In the genomic region with DNA sequence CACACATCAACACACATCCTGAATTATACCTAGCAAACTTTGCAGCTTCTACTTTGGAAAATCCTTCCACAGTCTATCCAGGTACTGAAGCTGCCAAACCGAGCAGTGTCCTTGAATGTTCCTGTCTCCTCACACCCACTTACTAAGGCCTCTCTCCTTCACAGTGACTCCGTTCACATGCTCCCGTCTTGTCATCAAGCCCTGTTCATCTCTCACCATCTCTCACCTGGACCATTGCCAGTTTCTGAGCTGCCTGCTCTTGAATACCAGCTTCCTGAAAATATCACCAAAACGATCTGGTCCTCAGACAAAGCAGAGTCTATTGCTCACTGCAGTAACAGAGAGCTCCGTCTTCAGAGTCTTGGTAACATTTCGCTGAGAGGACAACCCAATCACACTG, we compare ENCODE assay signal across 1 cellular context.
TF ChIP-seq lines count a peak whose summit lies in the region.

No MANE protein-coding gene starts in this region.

TF ChIP-seq in H1, 55 proteins besides CTCF, POLR2A, EP300 and RAD21:
- TF ChIP-seq, protein P1, sequence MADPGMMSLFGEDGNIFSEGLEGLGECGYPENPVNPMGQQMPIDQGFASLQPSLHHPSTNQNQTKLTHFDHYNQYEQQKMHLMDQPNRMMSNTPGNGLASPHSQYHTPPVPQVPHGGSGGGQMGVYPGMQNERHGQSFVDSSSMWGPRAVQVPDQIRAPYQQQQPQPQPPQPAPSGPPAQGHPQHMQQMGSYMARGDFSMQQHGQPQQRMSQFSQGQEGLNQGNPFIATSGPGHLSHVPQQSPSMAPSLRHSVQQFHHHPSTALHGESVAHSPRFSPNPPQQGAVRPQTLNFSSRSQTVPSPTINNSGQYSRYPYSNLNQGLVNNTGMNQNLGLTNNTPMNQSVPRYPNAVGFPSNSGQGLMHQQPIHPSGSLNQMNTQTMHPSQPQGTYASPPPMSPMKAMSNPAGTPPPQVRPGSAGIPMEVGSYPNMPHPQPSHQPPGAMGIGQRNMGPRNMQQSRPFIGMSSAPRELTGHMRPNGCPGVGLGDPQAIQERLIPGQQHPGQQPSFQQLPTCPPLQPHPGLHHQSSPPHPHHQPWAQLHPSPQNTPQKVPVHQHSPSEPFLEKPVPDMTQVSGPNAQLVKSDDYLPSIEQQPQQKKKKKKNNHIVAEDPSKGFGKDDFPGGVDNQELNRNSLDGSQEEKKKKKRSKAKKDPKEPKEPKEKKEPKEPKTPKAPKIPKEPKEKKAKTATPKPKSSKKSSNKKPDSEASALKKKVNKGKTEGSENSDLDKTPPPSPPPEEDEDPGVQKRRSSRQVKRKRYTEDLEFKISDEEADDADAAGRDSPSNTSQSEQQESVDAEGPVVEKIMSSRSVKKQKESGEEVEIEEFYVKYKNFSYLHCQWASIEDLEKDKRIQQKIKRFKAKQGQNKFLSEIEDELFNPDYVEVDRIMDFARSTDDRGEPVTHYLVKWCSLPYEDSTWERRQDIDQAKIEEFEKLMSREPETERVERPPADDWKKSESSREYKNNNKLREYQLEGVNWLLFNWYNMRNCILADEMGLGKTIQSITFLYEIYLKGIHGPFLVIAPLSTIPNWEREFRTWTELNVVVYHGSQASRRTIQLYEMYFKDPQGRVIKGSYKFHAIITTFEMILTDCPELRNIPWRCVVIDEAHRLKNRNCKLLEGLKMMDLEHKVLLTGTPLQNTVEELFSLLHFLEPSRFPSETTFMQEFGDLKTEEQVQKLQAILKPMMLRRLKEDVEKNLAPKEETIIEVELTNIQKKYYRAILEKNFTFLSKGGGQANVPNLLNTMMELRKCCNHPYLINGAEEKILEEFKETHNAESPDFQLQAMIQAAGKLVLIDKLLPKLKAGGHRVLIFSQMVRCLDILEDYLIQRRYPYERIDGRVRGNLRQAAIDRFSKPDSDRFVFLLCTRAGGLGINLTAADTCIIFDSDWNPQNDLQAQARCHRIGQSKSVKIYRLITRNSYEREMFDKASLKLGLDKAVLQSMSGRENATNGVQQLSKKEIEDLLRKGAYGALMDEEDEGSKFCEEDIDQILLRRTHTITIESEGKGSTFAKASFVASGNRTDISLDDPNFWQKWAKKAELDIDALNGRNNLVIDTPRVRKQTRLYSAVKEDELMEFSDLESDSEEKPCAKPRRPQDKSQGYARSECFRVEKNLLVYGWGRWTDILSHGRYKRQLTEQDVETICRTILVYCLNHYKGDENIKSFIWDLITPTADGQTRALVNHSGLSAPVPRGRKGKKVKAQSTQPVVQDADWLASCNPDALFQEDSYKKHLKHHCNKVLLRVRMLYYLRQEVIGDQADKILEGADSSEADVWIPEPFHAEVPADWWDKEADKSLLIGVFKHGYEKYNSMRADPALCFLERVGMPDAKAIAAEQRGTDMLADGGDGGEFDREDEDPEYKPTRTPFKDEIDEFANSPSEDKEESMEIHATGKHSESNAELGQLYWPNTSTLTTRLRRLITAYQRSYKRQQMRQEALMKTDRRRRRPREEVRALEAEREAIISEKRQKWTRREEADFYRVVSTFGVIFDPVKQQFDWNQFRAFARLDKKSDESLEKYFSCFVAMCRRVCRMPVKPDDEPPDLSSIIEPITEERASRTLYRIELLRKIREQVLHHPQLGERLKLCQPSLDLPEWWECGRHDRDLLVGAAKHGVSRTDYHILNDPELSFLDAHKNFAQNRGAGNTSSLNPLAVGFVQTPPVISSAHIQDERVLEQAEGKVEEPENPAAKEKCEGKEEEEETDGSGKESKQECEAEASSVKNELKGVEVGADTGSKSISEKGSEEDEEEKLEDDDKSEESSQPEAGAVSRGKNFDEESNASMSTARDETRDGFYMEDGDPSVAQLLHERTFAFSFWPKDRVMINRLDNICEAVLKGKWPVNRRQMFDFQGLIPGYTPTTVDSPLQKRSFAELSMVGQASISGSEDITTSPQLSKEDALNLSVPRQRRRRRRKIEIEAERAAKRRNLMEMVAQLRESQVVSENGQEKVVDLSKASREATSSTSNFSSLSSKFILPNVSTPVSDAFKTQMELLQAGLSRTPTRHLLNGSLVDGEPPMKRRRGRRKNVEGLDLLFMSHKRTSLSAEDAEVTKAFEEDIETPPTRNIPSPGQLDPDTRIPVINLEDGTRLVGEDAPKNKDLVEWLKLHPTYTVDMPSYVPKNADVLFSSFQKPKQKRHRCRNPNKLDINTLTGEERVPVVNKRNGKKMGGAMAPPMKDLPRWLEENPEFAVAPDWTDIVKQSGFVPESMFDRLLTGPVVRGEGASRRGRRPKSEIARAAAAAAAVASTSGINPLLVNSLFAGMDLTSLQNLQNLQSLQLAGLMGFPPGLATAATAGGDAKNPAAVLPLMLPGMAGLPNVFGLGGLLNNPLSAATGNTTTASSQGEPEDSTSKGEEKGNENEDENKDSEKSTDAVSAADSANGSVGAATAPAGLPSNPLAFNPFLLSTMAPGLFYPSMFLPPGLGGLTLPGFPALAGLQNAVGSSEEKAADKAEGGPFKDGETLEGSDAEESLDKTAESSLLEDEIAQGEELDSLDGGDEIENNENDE (IDR thresholded peaks at IDR 0.05; ENCODE audit: insufficient replicate concordance, low read length): no peak
- no peak for TF ChIP-seq POLR2AphosphoS5 (IDR thresholded peaks at IDR 0.05; ENCODE audit: low read depth, low read length)
- TF ChIP-seq RXRA (IDR thresholded peaks at IDR 0.05; ENCODE audit: insufficient read depth, low read depth, low read length): no peak
- no peak for TF ChIP-seq CREB1 (IDR thresholded peaks at IDR 0.05)
- no peak for TF ChIP-seq NRF1 (IDR thresholded peaks at IDR 0.05; ENCODE audit: low read depth, low read length)
